ENCODE assay signal across 21 cellular contexts in the genomic region with DNA sequence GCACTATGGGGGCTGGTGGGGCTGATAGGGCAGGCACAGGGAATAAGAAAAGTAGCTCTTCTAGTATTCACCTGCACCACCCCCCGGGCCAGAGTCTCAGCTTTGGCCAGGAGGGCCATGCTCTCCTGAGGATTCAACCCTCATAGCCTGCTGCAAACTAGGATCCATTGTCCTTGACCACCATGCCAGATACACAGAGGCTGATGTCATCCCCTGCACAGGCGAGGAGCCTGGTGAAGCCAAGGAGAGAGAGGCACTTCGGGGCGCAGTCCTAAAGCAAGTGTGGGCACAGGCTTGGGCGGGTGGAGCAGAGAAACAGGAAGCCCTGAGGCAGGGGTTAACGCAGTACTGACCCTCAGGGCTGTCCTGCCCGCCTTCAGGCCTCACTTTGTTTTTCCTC. TPM values are rescaled to one million over a fixed set of nuclear protein-coding genes. Genes with fewer than 3 reads are reported as not detected.
DNase-seq lines count a peak whose midpoint lies in the region; ATAC-seq, FAIRE-seq and TF ChIP-seq lines count a peak whose summit lies in the region.
"Had no signal": no experiment of that assay in that cellular context is flagged by ENCODE, and none has a peak within 500 bp of the region (broad histone marks: within the 10 kb centered on the region; RNA-seq: fewer than 3 reads in every experiment).

No MANE protein-coding gene starts in this region.

- H2BK120ac ChIP-seq in IMR-90 (ENCODE audit: low read depth, low read length), result no peak overlapping the region; the same call in 1 of the 2 replicates

- peaks cover 33% of the 10 kb centered on the region for H3K36me3 Mint-ChIP-seq in activated T-helper 1 cell treated with anti-CD3 and anti-CD28 coated beads, Interleukin-12 subunit alpha, Interleukin-12 subunit beta, Interleukin-2, Interleukin-4 antibody, amounts not matched to agents 30 ng/mL and 10 ng/mL and 1 ng/mL, durations not matched to agents 14 hours and 24 hours and 36 hours (ENCODE audit: low read depth)

- no peak overlapping the region for H2BK5ac ChIP-seq in IMR-90 (ENCODE audit: low read depth, low read length, poor library complexity, severe bottlenecking)

- no peak for TF ChIP-seq EP300 in upper lobe of left lung (IDR thresholded peaks at IDR 0.05)
- TF ChIP-seq EP300 in SK-N-SH (IDR thresholded peaks at IDR 0.05; ENCODE audit: borderline replicate concordance in 1 of 2, low read depth in 1 of 2, low read length in 1 of 2), result no peak

- H3K79me2 ChIP-seq in SK-N-SH (ENCODE audit: insufficient read depth), result no peaks in the 10 kb centered on the region

- ATAC-seq in IMR-90 (ENCODE audit: low read depth) (no peak), upper lobe of left lung (ENCODE audit: low FRiP score in 2 of 2) (no peak)
- ATAC-seq: natural killer cell, Panc1, WTC11 had no signal

- peaks cover 22% of the 10 kb centered on the region for H3K9me1 ChIP-seq in IMR-90 (ENCODE audit: insufficient read depth, low read length)

- peak overlapping the region in 1 of 2 experiments; percentile 57; a peak in 1 of 4 replicates for H4K8ac ChIP-seq in IMR-90 (ENCODE audit: low read depth in 2 of 2, low read length in 2 of 2)

- H4K20me1 ChIP-seq in IMR-90 (ENCODE audit: insufficient read depth, low read length), result peaks cover 46% of the 10 kb centered on the region
- no peaks in the 10 kb centered on the region for H4K20me1 ChIP-seq in SK-N-SH (ENCODE audit: insufficient read depth)

- H2BK20ac ChIP-seq in IMR-90 (ENCODE audit: low read depth, low read length), result no peak overlapping the region

- no peak overlapping the region for H3K4me3 Mint-ChIP-seq in activated T-helper 1 cell treated with anti-CD3 and anti-CD28 coated beads, Interleukin-12 subunit alpha, Interleukin-12 subunit beta, Interleukin-2, Interleukin-4 antibody, amounts not matched to agents 30 ng/mL and 10 ng/mL and 1 ng/mL, durations not matched to agents 14 hours and 24 hours and 36 hours
- H3K4me3 Mint-ChIP-seq: natural killer cell; T-helper 2 cell treated with Interferon-gamma antibody and Interleukin-4, amounts not matched to agents 5 μg/mL and 100 μg/mL, for 36 hours; WTC11 had no signal

- no peak for FAIRE-seq in small intestine (lab: Jason Lieb, UNC)
- FAIRE-seq: islet of Langerhans had no signal

- no peaks in the 10 kb centered on the region for H3K9me3 Mint-ChIP-seq in activated T-helper 1 cell treated with anti-CD3 and anti-CD28 coated beads, Interleukin-12 subunit alpha, Interleukin-12 subunit beta, Interleukin-2, Interleukin-4 antibody, amounts not matched to agents 30 ng/mL and 10 ng/mL and 1 ng/mL, durations not matched to agents 14 hours and 24 hours and 36 hours
- H3K9me3 Mint-ChIP-seq: natural killer cell; T-helper 2 cell treated with Interferon-gamma antibody and Interleukin-4, amounts not matched to agents 5 μg/mL and 100 μg/mL, for 36 hours; WTC11 had no signal

- H3K9me3 ChIP-seq in IMR-90 (ENCODE audit: control insufficient read depth, insufficient read depth, low read length), result no peaks in the 10 kb centered on the region
- no peaks in the 10 kb centered on the region for H3K9me3 ChIP-seq in adrenal gland (replicated peaks in 1 of 3)
- no peaks in the 10 kb centered on the region for H3K9me3 ChIP-seq in liver (ENCODE audit: control insufficient read depth in 4 of 4, low read length in 3 of 4)
- no peaks in the 10 kb centered on the region for H3K9me3 ChIP-seq in small intestine (ENCODE audit: control insufficient read depth, low read depth)
- H3K9me3 ChIP-seq in upper lobe of left lung, result no peaks in the 10 kb centered on the region
- no peaks in the 10 kb centered on the region for H3K9me3 ChIP-seq in SK-N-SH
- H3K9me3 ChIP-seq: upper lobe of right lung had no signal

- H4K5ac ChIP-seq in IMR-90 (ENCODE audit: low read depth, low read length), result no peak overlapping the region

- peaks cover 16 to 40% of the 10 kb centered on the region in 2 experiments for H3K79me1 ChIP-seq in IMR-90 (ENCODE audit: low read depth in 1 of 2, low read length in 2 of 2)

- POLR2A ChIA-PET in IMR-90 (lab: Charles Lee; ENCODE audit: unreplicated experiment) (interaction anchor here (0.5 kb wide), 1 partner anchor 12 kb away, joined by 5 read pairs; no protein-coding TSS in a partner anchor), SK-N-SH (lab: Yijun Ruan, JAX) (no interaction called here)

- no peak overlapping the region for H3K4me3 ChIP-seq in IMR-90 (ENCODE audit: insufficient read depth, low read depth, low read length)
- no peak overlapping the region for H3K4me3 ChIP-seq in adrenal gland
- H3K4me3 ChIP-seq in liver (ENCODE audit: low read depth in 1 of 3, low read length in 3 of 3), result no peak overlapping the region
- H3K4me3 ChIP-seq in small intestine (ENCODE audit: low read depth in 1 of 2, low read length in 2 of 2), result no peak overlapping the region
- H3K4me3 ChIP-seq in upper lobe of left lung, result no peak overlapping the region
- H3K4me3 ChIP-seq in SK-N-SH (ENCODE audit: low read depth in 2 of 2, low read length in 1 of 2), result no peak overlapping the region
- H3K4me3 ChIP-seq: cardiac muscle cell, upper lobe of right lung had no signal

- H2BK15ac ChIP-seq in IMR-90 (ENCODE audit: low read depth, low read length), result no peak overlapping the region

- no peak overlapping the region for H3K27ac Mint-ChIP-seq in activated T-helper 1 cell treated with anti-CD3 and anti-CD28 coated beads, Interleukin-12 subunit alpha, Interleukin-12 subunit beta, Interleukin-2, Interleukin-4 antibody, amounts not matched to agents 30 ng/mL and 10 ng/mL and 1 ng/mL, durations not matched to agents 14 hours and 24 hours and 36 hours
- H3K27ac Mint-ChIP-seq: T-helper 2 cell treated with Interferon-gamma antibody and Interleukin-4, amounts not matched to agents 5 μg/mL and 100 μg/mL, for 36 hours; WTC11 had no signal

- TF ChIP-seq CTCF in IMR-90 (conservative IDR thresholded peaks at IDR 0.05; ENCODE audit: low read depth, low read length) (no peak), adrenal gland (IDR thresholded peaks at IDR 0.05) (no peak), liver (IDR thresholded peaks at IDR 0.05; ENCODE audit: low read depth, low read length, missing input control) (no peak), upper lobe of left lung (IDR thresholded peaks at IDR 0.05) (no peak), SK-N-SH (IDR thresholded peaks at IDR 0.05) (no peak)

- BruUV-seq in IMR-90 (replicated peaks; lab: Mats Ljungman, UMichigan), result no TSS peak

- H3K23ac ChIP-seq in IMR-90 (ENCODE audit: low read depth, low read length), result 0 out of 2 replicates have a peak overlapping the region, but pooled peaks have one; percentile 32

- no peak overlapping the region for H3K56ac ChIP-seq in IMR-90 (ENCODE audit: extremely low read depth, insufficient read depth, low read length)

- H3K9me2 ChIP-seq in SK-N-SH, result no peaks in the 10 kb centered on the region

- H3K27me3 ChIP-seq in IMR-90 (ENCODE audit: control insufficient read depth, insufficient read depth, low read length) (no peaks in the 10 kb centered on the region), adrenal gland (no peaks in the 10 kb centered on the region), liver (ENCODE audit: control insufficient read depth in 4 of 4, insufficient read depth in 4 of 4, low read length in 3 of 4) (no peaks in the 10 kb centered on the region), small intestine (ENCODE audit: control insufficient read depth in 2 of 2, insufficient read depth in 2 of 2, low read length in 2 of 2) (no peaks in the 10 kb centered on the region), upper lobe of left lung (no peaks in the 10 kb centered on the region), SK-N-SH (ENCODE audit: insufficient read depth) (no peaks in the 10 kb centered on the region)
- H3K27me3 ChIP-seq: cardiac muscle cell, upper lobe of right lung had no signal

- peak overlapping the region; percentile 17; the same call in 1 of the 2 replicates for H4K91ac ChIP-seq in IMR-90 (ENCODE audit: insufficient read depth, low read depth, low read length)

- TF ChIP-seq RAD21 in IMR-90 (IDR thresholded peaks at IDR 0.05; ENCODE audit: low read length), result no peak
- no peak for TF ChIP-seq RAD21 in liver (IDR thresholded peaks at IDR 0.05)
- TF ChIP-seq RAD21 in SK-N-SH (IDR thresholded peaks at IDR 0.05; ENCODE audit: low read length), result no peak

- CTCF ChIA-PET in IMR-90 (lab: Yijun Ruan, JAX) (no interaction called here), SK-N-SH (lab: Yijun Ruan, JAX) (no interaction called here)

- H3K36me3 ChIP-seq in IMR-90 (ENCODE audit: control insufficient read depth, insufficient read depth, low read length), result peaks cover 65% of the 10 kb centered on the region
- H3K36me3 ChIP-seq in adrenal gland (replicated peaks in 1 of 2), result peaks cover 0 to 83% of the 10 kb centered on the region in 2 donors
- H3K36me3 ChIP-seq in liver (ENCODE audit: control insufficient read depth in 4 of 4, insufficient read depth in 3 of 4, low read depth in 1 of 4, low read length in 3 of 4), result peaks cover 7 to 58% (median 16%) of the 10 kb centered on the region in 4 donors
- peaks cover 14 to 18% of the 10 kb centered on the region in 2 donors for H3K36me3 ChIP-seq in small intestine (ENCODE audit: control insufficient read depth in 2 of 2, insufficient read depth in 2 of 2, low read length in 2 of 2)
- peaks cover 19 to 100% (median 85%) of the 10 kb centered on the region in 4 donors for H3K36me3 ChIP-seq in upper lobe of left lung
- H3K36me3 ChIP-seq in SK-N-SH (replicated peaks in 1 of 2; ENCODE audit: control insufficient read depth in 1 of 2, insufficient read depth in 2 of 2, low read length in 1 of 2), result peaks cover 7 to 85% of the 10 kb centered on the region in 2 experiments

- no peaks in the 10 kb centered on the region for H3K27me3 Mint-ChIP-seq in activated T-helper 1 cell treated with anti-CD3 and anti-CD28 coated beads, Interleukin-12 subunit alpha, Interleukin-12 subunit beta, Interleukin-2, Interleukin-4 antibody, amounts not matched to agents 30 ng/mL and 10 ng/mL and 1 ng/mL, durations not matched to agents 14 hours and 24 hours and 36 hours (ENCODE audit: insufficient read depth)

- no peaks in the 10 kb centered on the region for H3K4me1 Mint-ChIP-seq in activated T-helper 1 cell treated with anti-CD3 and anti-CD28 coated beads, Interleukin-12 subunit alpha, Interleukin-12 subunit beta, Interleukin-2, Interleukin-4 antibody, amounts not matched to agents 30 ng/mL and 10 ng/mL and 1 ng/mL, durations not matched to agents 14 hours and 24 hours and 36 hours (ENCODE audit: low read depth)

- H3K9ac ChIP-seq in IMR-90 (ENCODE audit: low read depth, low read length), result no peak overlapping the region
- no peak overlapping the region for H3K9ac ChIP-seq in liver (ENCODE audit: low read depth in 1 of 2, low read length in 2 of 2)
- H3K9ac ChIP-seq in SK-N-SH, result no peak overlapping the region

- no peak overlapping the region for H3K27ac ChIP-seq in IMR-90 (ENCODE audit: insufficient read depth, low read length)
- H3K27ac ChIP-seq in adrenal gland, result peak overlapping the region; percentile 61 to 98 (median 83)
- H3K27ac ChIP-seq in liver (ENCODE audit: low read depth in 1 of 2, low read length in 2 of 2), result peak overlapping the region; percentile 76 to 77
- peak overlapping the region; percentile 77 to 78 for H3K27ac ChIP-seq in small intestine (ENCODE audit: low read depth in 1 of 2, low read length in 1 of 2)
- H3K27ac ChIP-seq in upper lobe of left lung, result peak overlapping the region in 1 of 4 donors; percentile 50
- H3K27ac ChIP-seq in SK-N-SH (ENCODE audit: low read depth in 2 of 2, low read length in 1 of 2), result no peak overlapping the region
- H3K27ac ChIP-seq: cardiac muscle cell had no signal

- H3K14ac ChIP-seq in IMR-90 (replicated peaks; ENCODE audit: low read depth, low read length), result peak overlapping the region; percentile 21; the same call in 1 of the 2 replicates

- H2AFZ ChIP-seq in IMR-90 (replicated peaks; ENCODE audit: low read length, poor library complexity) (peak overlapping the region; percentile 65), SK-N-SH (ENCODE audit: low read depth) (no peak overlapping the region)

- dilution Hi-C loops in IMR-90 (cut with HindIII; ENCODE audit: low sequenced_read_pairs, unreplicated experiment), result no loop called here

- peak overlapping the region; percentile 37; the same call in 1 of the 2 replicates for H3K4ac ChIP-seq in IMR-90 (ENCODE audit: low read depth, low read length)

- in situ Hi-C loops in IMR-90 (cut with MboI; ENCODE audit: low sequenced_read_pairs), result no loop called here

- H2AK5ac ChIP-seq in IMR-90 (ENCODE audit: low read depth, low read length), result peak overlapping the region; percentile 35

- peak overlapping the region; percentile 44 for H2AK9ac ChIP-seq in IMR-90 (replicated peaks; ENCODE audit: low read depth, low read length, poor library complexity)

- WGBS in IMR-90 (ENCODE audit: extremely low coverage in 2 of 2, insufficient read length in 1 of 2), 2 experiments, result no CpG with 5 or more reads among the region's 7 CpGs
- WGBS in adrenal gland, 4 donors, result 62 to 80% (median 68%) methylated on average over 1 to 7 of the region's 7 CpGs
- 92% methylated on average over 7 of the region's 7 CpGs for WGBS in liver
- WGBS in small intestine, 3 donors, result 82 to 89% (median 83%) methylated on average over 6 to 7 of the region's 7 CpGs
- WGBS in upper lobe of left lung, 2 donors, result 87 to 96% methylated on average over 6 to 7 of the region's 7 CpGs
- 92% methylated on average over 3 of the region's 7 CpGs for WGBS in SK-N-SH (ENCODE audit: low lambda C conversion rate)

- H3K18ac ChIP-seq in IMR-90 (ENCODE audit: low read depth, low read length), result no peak overlapping the region

- H3K4me1 ChIP-seq in IMR-90 (ENCODE audit: control insufficient read depth, insufficient read depth, low read length) (peaks cover 19% of the 10 kb centered on the region), adrenal gland (replicated peaks in 1 of 2) (peaks cover 30 to 44% of the 10 kb centered on the region in 2 donors), liver (ENCODE audit: control insufficient read depth in 4 of 4, insufficient read depth in 4 of 4, low read length in 3 of 4) (peaks cover 7 to 51% (median 32%) of the 10 kb centered on the region in 4 donors), small intestine (ENCODE audit: control insufficient read depth in 2 of 2, insufficient read depth in 1 of 2, low read depth in 1 of 2, low read length in 1 of 2) (peaks cover 2 to 17% of the 10 kb centered on the region in 2 donors), upper lobe of left lung (peaks cover 0 to 8% (median 2%) of the 10 kb centered on the region in 4 donors), SK-N-SH (ENCODE audit: control insufficient read depth in 1 of 2, insufficient read depth in 2 of 2, low read depth in 1 of 2, low read length in 1 of 2) (peaks cover 0 to 46% of the 10 kb centered on the region in 2 experiments; a peak in 1 of 4 replicates)
- H3K4me1 ChIP-seq: upper lobe of right lung had no signal

- intact Hi-C loops in IMR-90 (cut with micrococcal nuclease), result no loop called here
- intact Hi-C loops in adrenal gland (cut with DNase I), result no loop called here
- intact Hi-C loops in activated T-helper 1 cell treated with anti-CD3 and anti-CD28 coated beads, Interleukin-12 subunit alpha, Interleukin-12 subunit beta, Interleukin-2, Interleukin-4 antibody, amounts not matched to agents 30 ng/mL and 10 ng/mL and 1 ng/mL, durations not matched to agents 14 hours and 24 hours and 36 hours (cut with micrococcal nuclease), result no loop called here

- no peaks in the 10 kb centered on the region for H3F3A ChIP-seq in SK-N-SH (replicated peaks; ENCODE audit: insufficient read depth)

- no peak for DNase-seq in IMR-90
- DNase-seq in adrenal gland, result peak in 5 of 7 donors; percentile 54 to 60 (median 59)
- no peak for DNase-seq in small intestine
- no peak for DNase-seq in upper lobe of left lung
- DNase-seq in activated T-helper 1 cell treated with anti-CD3 and anti-CD28 coated beads, Interleukin-12 subunit alpha, Interleukin-12 subunit beta, Interleukin-2, Interleukin-4 antibody, amounts not matched to agents 30 ng/mL and 10 ng/mL and 1 ng/mL, durations not matched to agents 14 hours and 24 hours and 36 hours (ENCODE audit: low spot score), result no peak
- no peak for DNase-seq in SK-N-SH
- DNase-seq in dedifferentiated amniotic fluid mesenchymal stem cell (ENCODE audit: extremely low spot score), result no peak
- DNase-seq: activated CD4-positive, alpha-beta T cell treated with anti-CD3 and anti-CD28 coated beads, Interleukin-2, amount 50 U/mL, for 48 hours; activated T-cell treated with anti-CD3 and anti-CD28 coated beads, Interleukin-2, amount 50 U/mL, for 48 hours; KG1; MV-4-11; natural killer cell; NCI-H187; NCI-H2227 treated with DMSO at 0.1 percent for 48 hours; upper lobe of right lung had no signal

- H3K4me2 ChIP-seq in IMR-90 (ENCODE audit: low read depth, low read length), result no peak overlapping the region; the same call in 1 of the 2 replicates
- no peak overlapping the region for H3K4me2 ChIP-seq in SK-N-SH

- TF ChIP-seq POLR2A in IMR-90 (IDR thresholded peaks at IDR 0.05; ENCODE audit: low read depth, low read length), result no peak
- TF ChIP-seq POLR2A in adrenal gland (IDR thresholded peaks at IDR 0.05), result no peak
- no peak for TF ChIP-seq POLR2A in upper lobe of left lung (IDR thresholded peaks at IDR 0.05)

RNA-seq across cellular contexts. Expression of a gene that starts 29.5 kb away (rescaled TPM):
- 2.2 and 2.7 TPM in 2 replicates for total RNA-seq in IMR-90 (2012; rRNA removed)
- 6.3 and 8.1 TPM in 2 replicates for polyA plus RNA-seq in IMR-90 (2012; rRNA removed)
- polyA plus RNA-seq in IMR-90 (2012; cell fraction: cytosol; rRNA removed), result 6.7 and 9.4 TPM in 2 replicates
- polyA plus RNA-seq in IMR-90 (2012; cell fraction: nucleus; rRNA removed; ENCODE audit: low replicate concordance), result 3.1 and 5.5 TPM in 2 replicates
- total RNA-seq in adrenal gland, result 10 to 100 TPM in 6 of 8 donors, 1 to 10 TPM in 2; 7.2 to 47.4 (median 13.5) TPM
- polyA plus RNA-seq in adrenal gland, result 10 to 100 TPM; 10.5 to 13.5 (median 12.1) TPM
- 10 to 100 TPM in 1 of 2 donors, 1 to 10 TPM in 1; 9.9 to 23.6 TPM for total RNA-seq in liver
- 10 to 100 TPM; 35.2 to 89.2 TPM for polyA plus RNA-seq in liver
- 10 to 100 TPM; 20.1 to 27.2 (median 25.4) TPM for polyA plus RNA-seq in small intestine
- total RNA-seq in upper lobe of left lung, result 10 to 100 TPM; 10.7 to 46.1 (median 19.7) TPM
- 4.3 and 6.6 TPM in 2 replicates for total RNA-seq in activated T-helper 1 cell treated with anti-CD3 and anti-CD28 coated beads, Interleukin-12 subunit alpha, Interleukin-12 subunit beta, Interleukin-2, Interleukin-4 antibody, amounts not matched to agents 30 ng/mL and 10 ng/mL and 1 ng/mL, durations not matched to agents 14 hours and 24 hours and 36 hours
- polyA plus RNA-seq in SK-N-SH (2012; rRNA removed), result 14.9 and 16.9 TPM in 2 replicates
- 6.7 and 9.5 TPM in 2 replicates for polyA plus RNA-seq in SK-N-SH (2012; cell fraction: cytosol; rRNA removed)
- 10.4 and 10.6 TPM in 2 replicates for polyA plus RNA-seq in SK-N-SH (2012; cell fraction: nucleus; rRNA removed)

RNA-seq across cellular contexts. Expression of a gene that starts 29.7 kb away (rescaled TPM):
- total RNA-seq in IMR-90 (2012; rRNA removed), result 0.28 and 0.36 TPM in 2 replicates
- polyA plus RNA-seq in IMR-90 (2012; rRNA removed), result 0.72 and 1.1 TPM in 2 replicates
- polyA plus RNA-seq in IMR-90 (2012; cell fraction: cytosol; rRNA removed), result 0.33 TPM in 1 of 2 replicates, not detected in the other
- 15.3 and 21.0 TPM in 2 replicates for polyA plus RNA-seq in IMR-90 (2012; cell fraction: nucleus; rRNA removed; ENCODE audit: low replicate concordance)
- total RNA-seq in adrenal gland, result 10 to 100 TPM in 1 of 8 donors, 1 to 10 TPM in 5, under 1 TPM in 2; 0.18 to 12.4 (median 3.7) TPM
- 10 to 100 TPM in 2 of 3 donors, 1 to 10 TPM in 1; 1.8 to 76.0 (median 47.7) TPM for polyA plus RNA-seq in adrenal gland
- 10 to 100 TPM in 1 of 2 donors, 1 to 10 TPM in 1; 3.0 to 20.3 TPM for total RNA-seq in liver
- 1 to 10 TPM; 2.2 to 8.0 TPM for polyA plus RNA-seq in liver
- polyA plus RNA-seq in small intestine, result 1 to 10 TPM; 2.7 to 6.5 (median 4.2) TPM
- 10 to 100 TPM in 4 of 6 donors, 1 to 10 TPM in 2; 4.6 to 29.3 (median 13.0) TPM for total RNA-seq in upper lobe of left lung
- 95.3 and 99.8 TPM in 2 replicates for total RNA-seq in activated T-helper 1 cell treated with anti-CD3 and anti-CD28 coated beads, Interleukin-12 subunit alpha, Interleukin-12 subunit beta, Interleukin-2, Interleukin-4 antibody, amounts not matched to agents 30 ng/mL and 10 ng/mL and 1 ng/mL, durations not matched to agents 14 hours and 24 hours and 36 hours
- 6.6 and 10.5 TPM in 2 replicates for polyA plus RNA-seq in SK-N-SH (2012; rRNA removed)
- 1.1 and 1.5 TPM in 2 replicates for polyA plus RNA-seq in SK-N-SH (2012; cell fraction: cytosol; rRNA removed)
- polyA plus RNA-seq in SK-N-SH (2012; cell fraction: nucleus; rRNA removed), result 60.0 and 87.2 TPM in 2 replicates

Comparison
In these comparisons a context has a peak if more than half of its experiments do, and no peak if none do; other contexts are left out.
1. DNase-seq: peak in adrenal gland (5 of 7); none in IMR-90 (single experiment), small intestine (single experiment), upper lobe of left lung (0 of 2), activated T-helper 1 cell treated with anti-CD3 and anti-CD28 coated beads, Interleukin-12 subunit alpha, Interleukin-12 subunit beta, Interleukin-2, Interleukin-4 antibody, amounts not matched to agents 30 ng/mL and 10 ng/mL and 1 ng/mL, durations not matched to agents 14 hours and 24 hours and 36 hours (single experiment), SK-N-SH (single experiment) and dedifferentiated amniotic fluid mesenchymal stem cell (single experiment).
2. H3K27ac ChIP-seq: peak in adrenal gland (5 of 5), liver (2 of 2) and small intestine (2 of 2); none in IMR-90 (single experiment) and SK-N-SH (0 of 2).